Comparison of ENCODE assay signal across 8 cellular contexts in genomic region chr20:58389968-58390658, GRCh38. TPM values are rescaled to one million over a fixed set of nuclear protein-coding genes. Genes with fewer than 3 reads are reported as not detected.
A peak's percentile ranks its signal among the peaks of the same experiment; 100 is the strongest.
DNase-seq lines count a peak whose midpoint lies in the region; ATAC-seq, FAIRE-seq and TF ChIP-seq lines count a peak whose summit lies in the region.

No MANE protein-coding gene starts in this region.

- peak overlapping the region; percentile 81 to 91 for H3K9ac ChIP-seq in kidney (ENCODE audit: low read length in 2 of 2)

- peaks cover 34% of the 10 kb centered on the region for H3K4me1 Mint-ChIP-seq in T-helper 1 cell treated with Interleukin-12 subunit alpha and Interleukin-12 subunit beta and Interleukin-4 antibody, amounts not matched to agents 30 μg/mL and 1 μg/mL, for 36 hours (ENCODE audit: low read depth)
- peaks cover 55% of the 10 kb centered on the region for H3K4me1 Mint-ChIP-seq in activated naive CD8-positive, alpha-beta T cell (ENCODE audit: low read depth)

- H3K36me3 Mint-ChIP-seq in T-helper 1 cell treated with Interleukin-12 subunit alpha and Interleukin-12 subunit beta and Interleukin-4 antibody, amounts not matched to agents 30 μg/mL and 1 μg/mL, for 36 hours (ENCODE audit: low read depth) = peaks cover 26% of the 10 kb centered on the region
- peaks cover 9% of the 10 kb centered on the region for H3K36me3 Mint-ChIP-seq in activated naive CD8-positive, alpha-beta T cell

- peak overlapping the region; percentile 94 for H3K4me3 Mint-ChIP-seq in T-helper 1 cell treated with Interleukin-12 subunit alpha and Interleukin-12 subunit beta and Interleukin-4 antibody, amounts not matched to agents 30 μg/mL and 1 μg/mL, for 36 hours
- peak overlapping the region; percentile 98 for H3K4me3 Mint-ChIP-seq in activated naive CD8-positive, alpha-beta T cell

- no peak for ATAC-seq in HG02798 (IDR thresholded peaks at IDR 0.05; ENCODE audit: poor library complexity, unreplicated experiment)

- intact Hi-C loops in kidney (cut with DNase I) = no loop called here

- H3K4me3 ChIP-seq in kidney (ENCODE audit: low read length in 2 of 2) = peak overlapping the region; percentile 86 to 91

- peak overlapping the region; percentile 92 to 94 for H3K27ac ChIP-seq in kidney (ENCODE audit: low read depth in 2 of 2, low read length in 2 of 2)
- peak overlapping the region; percentile 85 for H3K27ac ChIP-seq in substantia nigra (ENCODE audit: low read depth, low read length, poor library complexity, severe bottlenecking)

- peaks cover 11 to 16% of the 10 kb centered on the region in 2 donors for H3K4me1 ChIP-seq in kidney (ENCODE audit: control insufficient read depth in 1 of 2, insufficient read depth in 1 of 2, low read depth in 1 of 2, low read length in 2 of 2)

- DNase-seq in T-helper 1 cell (no peak), kidney (no peak), substantia nigra (lab: John Stamatoyannopoulos, UW) (no peak), GM19238 (ENCODE audit: insufficient read length, low spot score) (no peak)
- no peak for DNase-seq in stimulated activated CD4-positive, alpha-beta T cell treated with anti-CD3 and anti-CD28 coated beads, Interleukin-2, amount 100 ng/mL, for 48 hours

- no peaks in the 10 kb centered on the region for H3K9me3 ChIP-seq in kidney (ENCODE audit: control insufficient read depth in 1 of 2, low read length in 2 of 2)

- H3K36me3 ChIP-seq in kidney (ENCODE audit: control insufficient read depth in 1 of 2, insufficient read depth in 2 of 2, low read length in 2 of 2) = peaks cover 6 to 9% of the 10 kb centered on the region in 2 donors

- H3K27me3 Mint-ChIP-seq in T-helper 1 cell treated with Interleukin-12 subunit alpha and Interleukin-12 subunit beta and Interleukin-4 antibody, amounts not matched to agents 30 μg/mL and 1 μg/mL, for 36 hours (ENCODE audit: low read depth) = peaks cover 4% of the 10 kb centered on the region
- no peaks in the 10 kb centered on the region for H3K27me3 Mint-ChIP-seq in activated naive CD8-positive, alpha-beta T cell

- no peaks in the 10 kb centered on the region for H3K9me3 Mint-ChIP-seq in T-helper 1 cell treated with Interleukin-12 subunit alpha and Interleukin-12 subunit beta and Interleukin-4 antibody, amounts not matched to agents 30 μg/mL and 1 μg/mL, for 36 hours
- H3K9me3 Mint-ChIP-seq in activated naive CD8-positive, alpha-beta T cell (ENCODE audit: low read depth) = no peaks in the 10 kb centered on the region

- no peak for TF ChIP-seq CTCF in kidney (IDR thresholded peaks at IDR 0.05; ENCODE audit: borderline replicate concordance, extremely low read depth, insufficient read depth)

- FAIRE-seq in kidney (lab: Jason Lieb, UNC) = no peak

- H3K27ac Mint-ChIP-seq in T-helper 1 cell treated with Interleukin-12 subunit alpha and Interleukin-12 subunit beta and Interleukin-4 antibody, amounts not matched to agents 30 μg/mL and 1 μg/mL, for 36 hours = peak overlapping the region; percentile 94
- peak overlapping the region; percentile 94 for H3K27ac Mint-ChIP-seq in activated naive CD8-positive, alpha-beta T cell

RNA-seq across cellular contexts. Expression of gene VAPB, which starts 1.1 kb away (rescaled TPM):
- 60.4 TPM for total RNA-seq in kidney
- polyA plus RNA-seq in kidney (ENCODE audit: insufficient read depth, low read depth, low replicate concordance) = 49.3 TPM
